In the genomic region with DNA sequence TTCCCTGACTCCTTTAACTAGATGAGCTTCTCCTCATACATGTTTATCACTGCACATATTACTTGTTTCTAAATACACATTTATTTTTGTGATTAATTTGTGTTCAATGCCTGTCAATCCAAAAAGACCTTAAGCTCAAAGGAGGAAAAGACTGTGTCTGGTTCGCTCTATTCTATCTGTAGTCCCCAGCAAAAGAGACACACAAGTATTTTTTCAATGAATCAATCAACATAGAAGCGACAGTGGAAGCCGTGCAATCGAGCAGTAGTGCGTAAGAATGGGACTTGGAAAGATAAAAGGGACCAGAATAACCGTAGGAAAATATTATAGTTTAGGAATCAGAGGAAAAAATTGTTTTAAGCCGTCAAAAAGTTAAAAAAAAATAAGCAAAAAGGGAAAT, we compare ENCODE assay signal across 9 cellular contexts. TPM values are rescaled to one million over a fixed set of nuclear protein-coding genes. Genes with fewer than 3 reads are reported as not detected.
DNase-seq lines count a peak whose midpoint lies in the region; ATAC-seq and TF ChIP-seq lines count a peak whose summit lies in the region.
"Had no signal": no experiment of that assay in that cellular context is flagged by ENCODE, and none has a peak within 500 bp of the region (broad histone marks: within the 10 kb centered on the region; RNA-seq: fewer than 3 reads in every experiment).

No MANE protein-coding gene starts in this region.

- no peak overlapping the region for H2BK5ac ChIP-seq in IMR-90 (ENCODE audit: low read depth, low read length, poor library complexity, severe bottlenecking)

- peaks cover 3% of the 10 kb centered on the region; the same call in 1 of the 2 replicates for H4K20me1 ChIP-seq in IMR-90 (ENCODE audit: insufficient read depth, low read length)

- H3K4me3 ChIP-seq in BJ (ENCODE audit: low read depth, low read length) = peak overlapping the region; percentile 82
- H3K4me3 ChIP-seq in IMR-90 (ENCODE audit: insufficient read depth, low read depth, low read length) = peak overlapping the region; percentile 83; the same call in 1 of the 2 replicates

- H3K14ac ChIP-seq in IMR-90 (replicated peaks; ENCODE audit: low read depth, low read length) = 0 out of 2 replicates have a peak overlapping the region, but pooled peaks have one; percentile 25

- H3K36me3 Mint-ChIP-seq in central memory CD8-positive, alpha-beta T cell (ENCODE audit: insufficient read depth) = peaks cover 12% of the 10 kb centered on the region
- no peaks in the 10 kb centered on the region for H3K36me3 Mint-ChIP-seq in naive thymus-derived CD8-positive, alpha-beta T cell

- peak overlapping the region; percentile 72; the same call in 1 of the 2 replicates for H3K23ac ChIP-seq in IMR-90 (ENCODE audit: low read depth, low read length)

- H3K4ac ChIP-seq in IMR-90 (ENCODE audit: low read depth, low read length) = no peak overlapping the region

- dilution Hi-C loops in IMR-90 (cut with HindIII; ENCODE audit: low sequenced_read_pairs, unreplicated experiment) = no loop called here

- TF ChIP-seq RAD21 in IMR-90 (IDR thresholded peaks at IDR 0.05; ENCODE audit: low read length) = no peak

- no peaks in the 10 kb centered on the region for H3K9me3 Mint-ChIP-seq in central memory CD8-positive, alpha-beta T cell
- H3K9me3 Mint-ChIP-seq in naive thymus-derived CD8-positive, alpha-beta T cell = no peaks in the 10 kb centered on the region

- H3K4me1 ChIP-seq in IMR-90 (ENCODE audit: control insufficient read depth, insufficient read depth, low read length) = peaks cover 5% of the 10 kb centered on the region; the same call in 1 of the 2 replicates

- H2AK5ac ChIP-seq in IMR-90 (ENCODE audit: low read depth, low read length) = no peak overlapping the region

- no peaks in the 10 kb centered on the region for H3K9me3 ChIP-seq in IMR-90 (ENCODE audit: control insufficient read depth, insufficient read depth, low read length)

- no peaks in the 10 kb centered on the region for H3K27me3 Mint-ChIP-seq in central memory CD8-positive, alpha-beta T cell
- no peaks in the 10 kb centered on the region for H3K27me3 Mint-ChIP-seq in naive thymus-derived CD8-positive, alpha-beta T cell

- peak overlapping the region; percentile 81; the same call in 1 of the 2 replicates for H3K9ac ChIP-seq in IMR-90 (ENCODE audit: low read depth, low read length)

- ATAC-seq in IMR-90 (ENCODE audit: low read depth) (no peak), HG02981 (IDR thresholded peaks at IDR 0.05; ENCODE audit: unreplicated experiment) (no peak)
- ATAC-seq in central memory CD8-positive, alpha-beta T cell (replicated peaks; ENCODE audit: extremely low read depth, poor library complexity, severe bottlenecking) = no peak
- no peak for ATAC-seq in naive thymus-derived CD8-positive, alpha-beta T cell

- H3K27me3 ChIP-seq in BJ (ENCODE audit: control insufficient read depth, insufficient read depth, low read length) = no peaks in the 10 kb centered on the region
- no peaks in the 10 kb centered on the region for H3K27me3 ChIP-seq in IMR-90 (ENCODE audit: control insufficient read depth, insufficient read depth, low read length)

- H3K4me3 Mint-ChIP-seq in central memory CD8-positive, alpha-beta T cell = peak overlapping the region; percentile 88
- peak overlapping the region; percentile 87 to 95 (median 94) for H3K4me3 Mint-ChIP-seq in naive thymus-derived CD8-positive, alpha-beta T cell

- H3K27ac Mint-ChIP-seq in central memory CD8-positive, alpha-beta T cell (ENCODE audit: low read depth) = peak overlapping the region; percentile 89
- peak overlapping the region in 8 of 10 donors; percentile 27 to 97 (median 78) for H3K27ac Mint-ChIP-seq in naive thymus-derived CD8-positive, alpha-beta T cell

- peak overlapping the region; percentile 96 for H3K4me2 ChIP-seq in IMR-90 (ENCODE audit: low read depth, low read length)

- WGBS in IMR-90 (ENCODE audit: extremely low coverage in 2 of 2, insufficient read length in 1 of 2), 2 experiments = 10% methylated on average over 2 of the region's 7 CpGs; no CpG with 5 or more reads in 1 of the 2 experiments

- H3K36me3 ChIP-seq in BJ (ENCODE audit: control insufficient read depth, insufficient read depth, low read length) (no peaks in the 10 kb centered on the region), IMR-90 (ENCODE audit: control insufficient read depth, insufficient read depth, low read length) (no peaks in the 10 kb centered on the region; the same call in 1 of the 2 replicates)

- no peak overlapping the region for H4K5ac ChIP-seq in IMR-90 (ENCODE audit: low read depth, low read length)

- CTCF ChIA-PET in BJ (lab: Yijun Ruan, JAX) = interaction anchor here (1.4 to 1.6 kb wide), 2 partner anchors 26 to 135 kb away, joined by 4 to 5 read pairs; partner anchors contain the start of gene MAPK1IP1L
- CTCF ChIA-PET in IMR-90 (lab: Yijun Ruan, JAX) = interaction anchor here (2.5 kb wide), 1 partner anchor 8 kb away, joined by 7 read pairs; no protein-coding TSS in a partner anchor

- intact Hi-C loops in IMR-90 (cut with micrococcal nuclease) = loop anchor here (2.0 kb wide), 1 partner anchor 17 kb away; no protein-coding TSS in a partner anchor

- POLR2A ChIA-PET in BJ (lab: Charles Lee) (no interaction called here), IMR-90 (lab: Charles Lee; ENCODE audit: unreplicated experiment) (no interaction called here)
- POLR2A ChIA-PET in naive thymus-derived CD8-positive, alpha-beta T cell (lab: Charles Lee) = interaction anchor here (2.3 kb wide), 1 partner anchor 25 kb away, joined by 21 read pairs; the partner anchor contains the start of gene MAPK1IP1L

- no peak overlapping the region for H3K18ac ChIP-seq in IMR-90 (ENCODE audit: low read depth, low read length)

- H3K4me1 Mint-ChIP-seq in central memory CD8-positive, alpha-beta T cell = peaks cover 34% of the 10 kb centered on the region
- peaks cover 21 to 46% (median 36%) of the 10 kb centered on the region in 4 donors for H3K4me1 Mint-ChIP-seq in naive thymus-derived CD8-positive, alpha-beta T cell

- no peak overlapping the region for H2BK20ac ChIP-seq in IMR-90 (ENCODE audit: low read depth, low read length)

- H2BK120ac ChIP-seq in IMR-90 (ENCODE audit: low read depth, low read length) = no peak overlapping the region

- DNase-seq in BJ (ENCODE audit: low read depth) (no peak), IMR-90 (no peak), NCI-H524 (lab: John Stamatoyannopoulos, UW) (no peak), ACHN (no peak)
- no peak for DNase-seq in central memory CD8-positive, alpha-beta T cell (ENCODE audit: low spot score in 2 of 2)
- DNase-seq in naive thymus-derived CD8-positive, alpha-beta T cell = no peak
- no peak for DNase-seq in stimulated activated naive CD4-positive, alpha-beta T cell (lab: John Stamatoyannopoulos, UW)
- DNase-seq: NCI-H146 had no signal

- no peak overlapping the region for H4K91ac ChIP-seq in IMR-90 (ENCODE audit: insufficient read depth, low read depth, low read length)

- H3K56ac ChIP-seq in IMR-90 (ENCODE audit: extremely low read depth, insufficient read depth, low read length) = no peak overlapping the region; the same call in 1 of the 2 replicates

- no peaks in the 10 kb centered on the region for H3K9me1 ChIP-seq in IMR-90 (ENCODE audit: insufficient read depth, low read length)

- H2BK15ac ChIP-seq in IMR-90 (ENCODE audit: low read depth, low read length) = no peak overlapping the region

- in situ Hi-C loops in IMR-90 (cut with MboI; ENCODE audit: low sequenced_read_pairs) = no loop called here
- in situ Hi-C loops in ACHN (cut with HindIII; ENCODE audit: low pct_ligation_motif_present, low pct_unique_long_range_greater_than_20kb, low sequenced_read_pairs) = no loop called here

- no peak overlapping the region for H2AK9ac ChIP-seq in IMR-90 (replicated peaks; ENCODE audit: low read depth, low read length, poor library complexity)

- TF ChIP-seq CTCF in BJ (IDR thresholded peaks at IDR 0.05; ENCODE audit: insufficient read depth, low read depth, low read length) (no peak), IMR-90 (conservative IDR thresholded peaks at IDR 0.05; ENCODE audit: low read depth, low read length) (no peak)

- TF ChIP-seq POLR2A in IMR-90 (IDR thresholded peaks at IDR 0.05; ENCODE audit: low read depth, low read length) = no peak

- no TSS peak for BruUV-seq in IMR-90 (replicated peaks; lab: Mats Ljungman, UMichigan)

- H3K27ac ChIP-seq in IMR-90 (ENCODE audit: insufficient read depth, low read length) = no peak overlapping the region

- H2AFZ ChIP-seq in IMR-90 (replicated peaks; ENCODE audit: low read length, poor library complexity) = peak overlapping the region; percentile 67

- H4K8ac ChIP-seq in IMR-90 (ENCODE audit: low read depth in 2 of 2, low read length in 2 of 2) = peak overlapping the region; percentile 78 to 90; a peak in 2 of 4 replicates

- H3K79me1 ChIP-seq in IMR-90 (ENCODE audit: low read depth in 1 of 2, low read length in 2 of 2) = peaks cover 14 to 56% of the 10 kb centered on the region in 2 experiments

RNA-seq across cellular contexts. Expression of gene WDHD1, which starts 1.0 kb away (rescaled TPM):
- polyA plus RNA-seq in BJ (2011; rRNA removed) = 2.6 and 5.4 TPM in 2 replicates
- 4.1 and 4.3 TPM in 2 replicates for polyA minus RNA-seq in BJ (2011; rRNA and poly(A)+ RNA removed)
- total RNA-seq in IMR-90 (2012; rRNA removed) = 13.1 and 17.5 TPM in 2 replicates
- 3.7 and 4.4 TPM in 2 replicates for polyA plus RNA-seq in IMR-90 (2012; rRNA removed)
- 0.48 and 0.61 TPM in 2 replicates for polyA plus RNA-seq in IMR-90 (2012; cell fraction: cytosol; rRNA removed)
- polyA plus RNA-seq in IMR-90 (2012; cell fraction: nucleus; rRNA removed; ENCODE audit: low replicate concordance) = 0.27 and 1.9 TPM in 2 replicates
- 1 to 10 TPM; 3.9 to 4.9 TPM for total RNA-seq in naive thymus-derived CD8-positive, alpha-beta T cell
- polyA plus RNA-seq in naive thymus-derived CD8-positive, alpha-beta T cell = 1 to 10 TPM; 2.2 to 3.8 (median 2.4) TPM

RNA-seq across cellular contexts. Expression of gene SOCS4, which starts 1.1 kb away (rescaled TPM):
- 3.0 and 6.2 TPM in 2 replicates for polyA plus RNA-seq in BJ (2011; rRNA removed)
- 17.8 and 20.8 TPM in 2 replicates for polyA minus RNA-seq in BJ (2011; rRNA and poly(A)+ RNA removed)
- 12.7 and 21.7 TPM in 2 replicates for total RNA-seq in IMR-90 (2012; rRNA removed)
- polyA plus RNA-seq in IMR-90 (2012; rRNA removed) = 3.3 and 4.6 TPM in 2 replicates
- 0.64 and 0.76 TPM in 2 replicates for polyA plus RNA-seq in IMR-90 (2012; cell fraction: cytosol; rRNA removed)
- 0.88 and 4.1 TPM in 2 replicates for polyA plus RNA-seq in IMR-90 (2012; cell fraction: nucleus; rRNA removed; ENCODE audit: low replicate concordance)
- 10 to 100 TPM; 20.2 to 22.5 TPM for total RNA-seq in naive thymus-derived CD8-positive, alpha-beta T cell
- 1 to 10 TPM; 1.5 to 2.9 (median 1.9) TPM for polyA plus RNA-seq in naive thymus-derived CD8-positive, alpha-beta T cell

RNA-seq across cellular contexts. Expression of gene MAPK1IP1L, which starts 25.5 kb away (rescaled TPM):
- polyA plus RNA-seq in BJ (2011; rRNA removed) (56.4 and 90.0 TPM in 2 replicates), IMR-90 (2012; rRNA removed) (168 and 201 TPM in 2 replicates)
- 186 and 315 TPM in 2 replicates for polyA minus RNA-seq in BJ (2011; rRNA and poly(A)+ RNA removed)
- total RNA-seq in IMR-90 (2012; rRNA removed) = 37.2 and 44.8 TPM in 2 replicates
- polyA plus RNA-seq in IMR-90 (2012; cell fraction: cytosol; rRNA removed) = 131 and 180 TPM in 2 replicates
- polyA plus RNA-seq in IMR-90 (2012; cell fraction: nucleus; rRNA removed; ENCODE audit: low replicate concordance) = 51.1 and 80.0 TPM in 2 replicates
- 10 to 100 TPM; 73.6 to 75.4 TPM for total RNA-seq in naive thymus-derived CD8-positive, alpha-beta T cell
- 10 to 100 TPM; 59.4 to 75.4 (median 65.7) TPM for polyA plus RNA-seq in naive thymus-derived CD8-positive, alpha-beta T cell
